18 cellular contexts compared by ENCODE assay signal in genomic region chr3:149592758-149593240, GRCh38.
DNase-seq lines count a peak whose midpoint lies in the region; ATAC-seq, FAIRE-seq and TF ChIP-seq lines count a peak whose summit lies in the region.
"Had no signal": no experiment of that assay in that cellular context is flagged by ENCODE, and none has a peak within 500 bp of the region (broad histone marks: within the 10 kb centered on the region; RNA-seq: fewer than 3 reads in every experiment).

No MANE protein-coding gene starts in this region.

- TF ChIP-seq RAD21 in HepG2 (CRISPR knock-in tag; IDR thresholded peaks at IDR 0.05) = no peak

- no peaks in the 10 kb centered on the region for H3K36me3 Mint-ChIP-seq in neural progenitor cell
- H3K36me3 Mint-ChIP-seq in CD14-positive monocyte = no peaks in the 10 kb centered on the region
- H3K36me3 Mint-ChIP-seq: CD8-positive, alpha-beta memory T cell had no signal

- H3K27ac Mint-ChIP-seq in neural progenitor cell = no peak overlapping the region
- H3K27ac Mint-ChIP-seq in CD14-positive monocyte = no peak overlapping the region
- H3K27ac Mint-ChIP-seq: activated T-helper 17 cell treated with anti-CD3 and anti-CD28 coated beads, Interleukin-2, amount 50 U/mL, for 72 hours; CD8-positive, alpha-beta memory T cell; dendritic cell treated with granulocyte-macrophage colony-stimulating factor and Interleukin-4, amounts not matched to agents 40 ng/mL and 50 ng/mL, for 4 days had no signal

- no peaks in the 10 kb centered on the region for H3K9me3 ChIP-seq in HepG2 (ENCODE audit: low read length)
- H3K9me3 ChIP-seq in right lobe of liver = no peaks in the 10 kb centered on the region
- H3K9me3 ChIP-seq in gastroesophageal sphincter = no peaks in the 10 kb centered on the region
- no peaks in the 10 kb centered on the region for H3K9me3 ChIP-seq in neural progenitor cell (ENCODE audit: low read depth)
- H3K9me3 ChIP-seq: A549 had no signal

- peaks cover 26% of the 10 kb centered on the region for H3K4me1 Mint-ChIP-seq in neural progenitor cell
- H3K4me1 Mint-ChIP-seq in CD14-positive monocyte = peaks cover 2% of the 10 kb centered on the region
- H3K4me1 Mint-ChIP-seq: activated T-helper 17 cell treated with anti-CD3 and anti-CD28 coated beads, Interleukin-2, amount 50 U/mL, for 72 hours had no signal

- BruUV-seq in HepG2 (replicated peaks; lab: Mats Ljungman, UMichigan) = no TSS peak

- H3K4me2 ChIP-seq in HepG2 (ENCODE audit: low read depth, low read length) (no peak overlapping the region), neural progenitor cell (peak overlapping the region; percentile 64)
- H3K4me2 ChIP-seq: A549 had no signal

- H3K79me2 ChIP-seq in HepG2 (ENCODE audit: insufficient read depth, low read length) (peaks cover 93% of the 10 kb centered on the region), neural progenitor cell (ENCODE audit: low read depth) (no peaks in the 10 kb centered on the region)

- peaks cover 14% of the 10 kb centered on the region; the same call in 1 of the 2 replicates for H4K20me1 ChIP-seq in HepG2 (ENCODE audit: insufficient read depth, low read length)
- H4K20me1 ChIP-seq in neural progenitor cell (ENCODE audit: low read depth) = peaks cover 7% of the 10 kb centered on the region

- no peak overlapping the region for H2AFZ ChIP-seq in HepG2 (ENCODE audit: low read length)
- no peak overlapping the region for H2AFZ ChIP-seq in neural progenitor cell (replicated peaks)

- intact Hi-C loops in HepG2 (cut with micrococcal nuclease; ENCODE audit: unreplicated experiment) = no loop called here
- intact Hi-C loops in right lobe of liver (cut with DNase I) = no loop called here
- intact Hi-C loops in CD14-positive monocyte (cut with micrococcal nuclease) = no loop called here

- POLR2A ChIA-PET in HepG2 (lab: Yijun Ruan, JAX) = no interaction called here

- no peak overlapping the region for H3K9ac ChIP-seq in HepG2 (ENCODE audit: insufficient read depth, low read depth, low read length)
- H3K9ac ChIP-seq in neural progenitor cell = no peak overlapping the region

- peaks cover 15% of the 10 kb centered on the region for H3K4me1 ChIP-seq in HepG2 (ENCODE audit: insufficient read depth, low read length)
- H3K4me1 ChIP-seq in right lobe of liver = no peaks in the 10 kb centered on the region
- peaks cover 27 to 90% (median 27%) of the 10 kb centered on the region in 3 donors for H3K4me1 ChIP-seq in gastroesophageal sphincter
- peaks cover 39% of the 10 kb centered on the region for H3K4me1 ChIP-seq in neural progenitor cell

- H3K4me3 Mint-ChIP-seq in neural progenitor cell (no peak overlapping the region), CD14-positive monocyte (peak overlapping the region in 1 of 2 donors; percentile 10)
- H3K4me3 Mint-ChIP-seq: activated T-helper 17 cell treated with anti-CD3 and anti-CD28 coated beads, Interleukin-2, amount 50 U/mL, for 72 hours; CD8-positive, alpha-beta memory T cell; dendritic cell treated with granulocyte-macrophage colony-stimulating factor and Interleukin-4, amounts not matched to agents 40 ng/mL and 50 ng/mL, for 4 days had no signal

- WGBS in HepG2 (ENCODE audit: low lambda C conversion rate) = 97% methylated on average over 9 of the region's 9 CpGs
- WGBS in right lobe of liver (ENCODE audit: insufficient coverage, low coverage, low lambda C conversion rate, missing lambda C conversion rate) = 78% methylated on average over 9 of the region's 9 CpGs
- WGBS in gastroesophageal sphincter (ENCODE audit: low coverage in 1 of 2), 2 donors = 47 to 53% methylated on average over 5 to 8 of the region's 9 CpGs

- H3K27me3 ChIP-seq in HepG2 (ENCODE audit: control insufficient read depth in 1 of 2, insufficient read depth in 2 of 2, low read length in 2 of 2) = no peaks in the 10 kb centered on the region
- H3K27me3 ChIP-seq in right lobe of liver = no peaks in the 10 kb centered on the region
- H3K27me3 ChIP-seq in gastroesophageal sphincter = no peaks in the 10 kb centered on the region
- no peaks in the 10 kb centered on the region for H3K27me3 ChIP-seq in neural progenitor cell

- ATAC-seq in HepG2 (no peak), right lobe of liver (no peak), gastroesophageal sphincter (peak; percentile 39), GM19023 (IDR thresholded peaks at IDR 0.05; ENCODE audit: unreplicated experiment) (no peak)
- ATAC-seq: A549; activated T-helper 17 cell treated with anti-CD3 and anti-CD28 coated beads, Interleukin-2, amount 50 U/mL, for 72 hours; esophagus mucosa; GM12878 had no signal

- peaks cover 6 to 34% of the 10 kb centered on the region in 2 experiments for H3K36me3 ChIP-seq in HepG2 (replicated peaks in 1 of 2; ENCODE audit: control insufficient read depth in 1 of 2, insufficient read depth in 2 of 2, low read length in 2 of 2)
- H3K36me3 ChIP-seq in right lobe of liver = no peaks in the 10 kb centered on the region
- no peaks in the 10 kb centered on the region for H3K36me3 ChIP-seq in gastroesophageal sphincter
- H3K36me3 ChIP-seq in neural progenitor cell = no peaks in the 10 kb centered on the region

- peaks cover 20% of the 10 kb centered on the region for H3F3A ChIP-seq in neural progenitor cell (ENCODE audit: low read depth)

- TF ChIP-seq POLR2A in HepG2 (IDR thresholded peaks at IDR 0.05; ENCODE audit: insufficient read depth in 1 of 2, low read depth in 2 of 2, low read length in 2 of 2) (no peak), right lobe of liver (IDR thresholded peaks at IDR 0.05) (no peak), gastroesophageal sphincter (IDR thresholded peaks at IDR 0.05) (no peak)

- no peak for FAIRE-seq in HepG2 (lab: Jason Lieb, UNC)
- FAIRE-seq: A549, GM12878 had no signal

- CTCF ChIA-PET in HepG2 (lab: Yijun Ruan, JAX; ENCODE audit: low intra/inter-chr PET ratio, low total read pairs) = no interaction called here

- no peak for TF ChIP-seq EP300 in HepG2 (IDR thresholded peaks at IDR 0.05; ENCODE audit: low read depth in 2 of 2, low read length in 2 of 2)
- no peak for TF ChIP-seq EP300 in HepG2 (CRISPR knock-in tag; IDR thresholded peaks at IDR 0.05; ENCODE audit: borderline replicate concordance)
- TF ChIP-seq EP300 in gastroesophageal sphincter (IDR thresholded peaks at IDR 0.05) = no peak

- no peak for TF ChIP-seq CTCF in HepG2 (CRISPR knock-in tag; IDR thresholded peaks at IDR 0.05)
- no peak for TF ChIP-seq CTCF in right lobe of liver (IDR thresholded peaks at IDR 0.05)
- TF ChIP-seq CTCF in gastroesophageal sphincter (IDR thresholded peaks at IDR 0.05) = no peak
- TF ChIP-seq CTCF in neural progenitor cell (IDR thresholded peaks at IDR 0.05) = no peak
- no peak for TF ChIP-seq CTCF in CD14-positive monocyte (IDR thresholded peaks at IDR 0.05)

- no peaks in the 10 kb centered on the region for H3K9me3 Mint-ChIP-seq in neural progenitor cell
- H3K9me3 Mint-ChIP-seq in CD14-positive monocyte = peaks cover 0 to 2% (median 0%) of the 10 kb centered on the region in 7 donors
- H3K9me3 Mint-ChIP-seq: activated T-helper 17 cell treated with anti-CD3 and anti-CD28 coated beads, Interleukin-2, amount 50 U/mL, for 72 hours; CD8-positive, alpha-beta memory T cell; dendritic cell treated with granulocyte-macrophage colony-stimulating factor and Interleukin-4, amounts not matched to agents 40 ng/mL and 50 ng/mL, for 4 days had no signal

- no peak overlapping the region for H3K4me3 ChIP-seq in HepG2 (replicated peaks in 1 of 3; ENCODE audit: insufficient read depth in 1 of 3, low read depth in 2 of 3, low read length in 3 of 3)
- H3K4me3 ChIP-seq in right lobe of liver = no peak overlapping the region
- H3K4me3 ChIP-seq in gastroesophageal sphincter = no peak overlapping the region
- peak overlapping the region; percentile 17 for H3K4me3 ChIP-seq in neural progenitor cell
- H3K4me3 ChIP-seq: A549, GM12878 had no signal

- DNase-seq in HepG2 (ENCODE audit: low spot score) (no peak), right lobe of liver (no peak), neural progenitor cell (ENCODE audit: low spot score) (peak; percentile 31), CD14-positive monocyte (ENCODE audit: low spot score) (no peak), middle frontal gyrus (ENCODE audit: extremely low spot score, low spot score) (no peak), NCI-H1105 (lab: John Stamatoyannopoulos, UW) (no peak)
- DNase-seq: amniotic stem cell; CD8-positive, alpha-beta memory T cell; Kasumi-1; NCI-H510A had no signal

- H3K27ac ChIP-seq in HepG2 (ENCODE audit: extremely low read length, insufficient read depth, low read length) (no peak overlapping the region), right lobe of liver (no peak overlapping the region), gastroesophageal sphincter (peak overlapping the region in 2 of 4 donors; percentile 36 to 42), neural progenitor cell (peak overlapping the region; percentile 24)
- H3K27ac ChIP-seq: HL-60 had no signal

- H3K27me3 Mint-ChIP-seq in neural progenitor cell (ENCODE audit: insufficient read depth, low read depth) = peaks cover 2% of the 10 kb centered on the region
- peaks cover 37 to 56% (median 52%) of the 10 kb centered on the region in 3 donors for H3K27me3 Mint-ChIP-seq in CD14-positive monocyte (ENCODE audit: low read depth in 3 of 3)
- H3K27me3 Mint-ChIP-seq: activated T-helper 17 cell treated with anti-CD3 and anti-CD28 coated beads, Interleukin-2, amount 50 U/mL, for 72 hours; CD8-positive, alpha-beta memory T cell had no signal

- in situ Hi-C loops in HepG2 (cut with HindIII; ENCODE audit: extremely low pct_ligation_motif_present, low pct_unique_long_range_greater_than_20kb) = no loop called here

TF ChIP-seq in HepG2, 621 proteins besides CTCF, POLR2A, EP300 and RAD21:
- TF ChIP-seq RBM22 (optimal IDR thresholded peaks at IDR 0.05; ENCODE audit: low read length) (peak; percentile 54), EZH2 (conservative IDR thresholded peaks at IDR 0.05; ENCODE audit: low read depth, low read length) (no peak), ZNF788 (CRISPR knock-in tag; IDR thresholded peaks at IDR 0.05; ENCODE audit: borderline replicate concordance) (no peak)
